Comparison of ENCODE assay signal across 22 cellular contexts in genomic region chr11:103367650-103368049, GRCh38.
"Had no signal": no experiment of that assay in that cellular context is flagged by ENCODE, and none has a peak within 500 bp of the region (broad histone marks: within the 10 kb centered on the region; RNA-seq: fewer than 3 reads in every experiment).

No MANE protein-coding gene starts in this region.

- H3K27ac Mint-ChIP-seq: activated naive CD8-positive, alpha-beta T cell treated with anti-CD3 and anti-CD28 coated beads, Interleukin-2, amount 10 ng/mL, durations not matched to agents 7 days and 5 days; activated T-helper 2 cell treated with anti-CD3 and anti-CD28 coated beads, Interferon-gamma antibody, Interleukin-2, Interleukin-4, amounts not matched to agents 10 μg/mL and 5 μg/mL and 100 μg/mL, durations not matched to agents 14 hours and 24 hours and 36 hours; stimulated activated effector memory CD8-positive, alpha-beta T cell treated with anti-CD3 and anti-CD28 coated beads, Interleukin-12 subunit alpha, Interleukin-12 subunit beta, amount 100 ng/mL, for 72 hours; stimulated activated naive CD8-positive, alpha-beta T cell treated with anti-CD3 and anti-CD28 coated beads, Interleukin-15, amount 100 ng/mL, for 72 hours; T-helper 17 cell had no signal

- H3K27me3 ChIP-seq: heart left ventricle, suprapubic skin, tibial nerve had no signal

- H3K4me1 ChIP-seq: heart left ventricle, lower lobe of right lung, suprapubic skin, tibial nerve had no signal

- H3K4me1 Mint-ChIP-seq: activated naive CD8-positive, alpha-beta T cell treated with anti-CD3 and anti-CD28 coated beads, Interleukin-2, amount 10 ng/mL, durations not matched to agents 7 days and 5 days; naive B cell; stimulated activated effector memory CD8-positive, alpha-beta T cell treated with anti-CD3 and anti-CD28 coated beads, Interleukin-12 subunit alpha, Interleukin-12 subunit beta, amount 100 ng/mL, for 72 hours; stimulated activated naive CD8-positive, alpha-beta T cell treated with anti-CD3 and anti-CD28 coated beads, Interleukin-15, amount 100 ng/mL, for 72 hours had no signal

- H3K36me3 Mint-ChIP-seq: activated naive CD8-positive, alpha-beta T cell treated with anti-CD3 and anti-CD28 coated beads, Interleukin-2, amount 10 ng/mL, durations not matched to agents 7 days and 5 days; naive B cell; stimulated activated effector memory CD8-positive, alpha-beta T cell treated with anti-CD3 and anti-CD28 coated beads, Interleukin-12 subunit alpha, Interleukin-12 subunit beta, amount 100 ng/mL, for 72 hours had no signal

- DNase-seq: activated CD4-positive, alpha-beta T cell treated with anti-CD3 and anti-CD28 coated beads for 4 hours; activated CD4-positive, alpha-beta T cell treated with anti-CD3 and anti-CD28 coated beads, Interleukin-2, amount 50 U/mL, for 48 hours; activated CD4-positive, CD25-positive, alpha-beta regulatory T cell; activated CD8-positive, alpha-beta memory T cell treated with anti-CD3 and anti-CD28 coated beads, Interleukin-2, amount 50 U/mL, for 48 hours; activated naive CD4-positive, alpha-beta T cell treated with Interleukin-2 at 50 U/mL for 16 hours; activated naive CD8-positive, alpha-beta T cell treated with anti-CD3 and anti-CD28 coated beads, Interleukin-2, amount 10 ng/mL, durations not matched to agents 7 days and 5 days; activated T-cell treated with anti-CD3 and anti-CD28 coated beads, Interleukin-2, amount 50 U/mL, for 4 hours; amygdala; cerebellar nuclear complex; cortex of kidney; heart left ventricle; lower lobe of right lung; naive B cell; nucleus accumbens; small intestine; stimulated activated CD4-positive, alpha-beta T cell treated with anti-CD3 and anti-CD28 coated beads, Interleukin-2, amount 100 ng/mL, for 24 hours; stimulated activated naive CD8-positive, alpha-beta T cell treated with anti-CD3 and anti-CD28 coated beads, Interleukin-15, amount 100 ng/mL, for 72 hours; T-helper 17 cell had no signal

- H3K4me3 Mint-ChIP-seq: activated naive CD8-positive, alpha-beta T cell treated with anti-CD3 and anti-CD28 coated beads, Interleukin-2, amount 10 ng/mL, durations not matched to agents 7 days and 5 days; activated T-cell treated with anti-CD3 and anti-CD28 coated beads, Interleukin-2, amount 50 U/mL, for 4 hours; naive B cell; stimulated activated effector memory CD8-positive, alpha-beta T cell treated with anti-CD3 and anti-CD28 coated beads, Interleukin-12 subunit alpha, Interleukin-12 subunit beta, amount 100 ng/mL, for 72 hours; stimulated activated naive CD8-positive, alpha-beta T cell treated with anti-CD3 and anti-CD28 coated beads, Interleukin-15, amount 100 ng/mL, for 72 hours; T-helper 17 cell had no signal

- H3K9me3 Mint-ChIP-seq: activated T-cell treated with anti-CD3 and anti-CD28 coated beads, Interleukin-2, amount 50 U/mL, for 4 hours; activated T-helper 2 cell treated with anti-CD3 and anti-CD28 coated beads, Interferon-gamma antibody, Interleukin-2, Interleukin-4, amounts not matched to agents 10 μg/mL and 5 μg/mL and 100 μg/mL, durations not matched to agents 14 hours and 24 hours and 36 hours; stimulated activated effector memory CD8-positive, alpha-beta T cell treated with anti-CD3 and anti-CD28 coated beads, Interleukin-12 subunit alpha, Interleukin-12 subunit beta, amount 100 ng/mL, for 72 hours had no signal

- H3K9me3 ChIP-seq: lower lobe of right lung had no signal

- H3K4me3 ChIP-seq: heart left ventricle, lower lobe of right lung, suprapubic skin, tibial nerve had no signal

- H3K27me3 Mint-ChIP-seq: naive B cell; stimulated activated naive CD8-positive, alpha-beta T cell treated with anti-CD3 and anti-CD28 coated beads, Interleukin-15, amount 100 ng/mL, for 72 hours; T-helper 17 cell had no signal

- H3K27ac ChIP-seq: heart left ventricle, lower lobe of right lung, suprapubic skin, tibial nerve had no signal

- H3K36me3 ChIP-seq: lower lobe of right lung had no signal
